ENCODE assay signal across 1 cellular context in the genomic region with DNA sequence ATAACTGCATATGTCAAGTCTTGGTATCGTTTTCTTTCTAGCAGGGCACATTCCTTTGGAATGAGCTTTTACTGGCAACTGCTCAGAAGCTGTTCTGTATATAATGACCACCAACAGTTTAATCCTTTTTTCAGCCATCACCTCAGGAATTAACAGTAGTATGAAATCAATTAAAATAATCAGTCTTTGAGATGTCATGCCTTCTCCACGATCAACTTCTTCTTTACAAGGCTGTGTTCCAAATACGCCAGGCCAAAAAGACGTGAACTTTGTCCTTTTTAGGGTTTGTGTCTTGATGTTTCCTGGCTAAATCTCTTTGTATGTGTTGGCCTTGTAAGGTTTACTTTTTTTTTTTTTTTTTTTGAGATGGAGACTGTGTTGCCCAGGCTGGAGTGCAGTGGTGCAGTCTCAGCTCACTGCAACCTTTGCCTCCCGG.
TF ChIP-seq lines count a peak whose summit lies in the region.

No MANE protein-coding gene starts in this region.

TF ChIP-seq in IMR-90, 13 proteins besides CTCF, POLR2A, EP300 and RAD21 (continued from another document):
- TF ChIP-seq USF2 (IDR thresholded peaks at IDR 0.05; ENCODE audit: low read depth, low read length) (no peak), RCOR1 (IDR thresholded peaks at IDR 0.05; ENCODE audit: insufficient replicate concordance, low read length) (no peak), MAZ (IDR thresholded peaks at IDR 0.05; ENCODE audit: borderline replicate concordance, low read depth, low read length) (no peak), FOS (IDR thresholded peaks at IDR 0.05; ENCODE audit: low read depth, low read length) (no peak), MXI1 (IDR thresholded peaks at IDR 0.05; ENCODE audit: borderline replicate concordance, low read depth, low read length) (no peak), NFE2L2 (IDR thresholded peaks at IDR 0.05; ENCODE audit: low read depth, low read length) (no peak), MAFK (IDR thresholded peaks at IDR 0.05; ENCODE audit: low read depth, low read length) (no peak; the same call in 1 of the 2 replicates), BHLHE40 (IDR thresholded peaks at IDR 0.05; ENCODE audit: low read depth, low read length) (no peak), CEBPB (IDR thresholded peaks at IDR 0.05; ENCODE audit: low read depth, low read length) (no peak)
- TF ChIP-seq, protein P1, sequence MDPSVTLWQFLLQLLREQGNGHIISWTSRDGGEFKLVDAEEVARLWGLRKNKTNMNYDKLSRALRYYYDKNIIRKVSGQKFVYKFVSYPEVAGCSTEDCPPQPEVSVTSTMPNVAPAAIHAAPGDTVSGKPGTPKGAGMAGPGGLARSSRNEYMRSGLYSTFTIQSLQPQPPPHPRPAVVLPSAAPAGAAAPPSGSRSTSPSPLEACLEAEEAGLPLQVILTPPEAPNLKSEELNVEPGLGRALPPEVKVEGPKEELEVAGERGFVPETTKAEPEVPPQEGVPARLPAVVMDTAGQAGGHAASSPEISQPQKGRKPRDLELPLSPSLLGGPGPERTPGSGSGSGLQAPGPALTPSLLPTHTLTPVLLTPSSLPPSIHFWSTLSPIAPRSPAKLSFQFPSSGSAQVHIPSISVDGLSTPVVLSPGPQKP (IDR thresholded peaks at IDR 0.05; ENCODE audit: borderline replicate concordance, low read depth, low read length), result no peak
